Comparison of ENCODE assay signal across 9 cellular contexts in the genomic region with DNA sequence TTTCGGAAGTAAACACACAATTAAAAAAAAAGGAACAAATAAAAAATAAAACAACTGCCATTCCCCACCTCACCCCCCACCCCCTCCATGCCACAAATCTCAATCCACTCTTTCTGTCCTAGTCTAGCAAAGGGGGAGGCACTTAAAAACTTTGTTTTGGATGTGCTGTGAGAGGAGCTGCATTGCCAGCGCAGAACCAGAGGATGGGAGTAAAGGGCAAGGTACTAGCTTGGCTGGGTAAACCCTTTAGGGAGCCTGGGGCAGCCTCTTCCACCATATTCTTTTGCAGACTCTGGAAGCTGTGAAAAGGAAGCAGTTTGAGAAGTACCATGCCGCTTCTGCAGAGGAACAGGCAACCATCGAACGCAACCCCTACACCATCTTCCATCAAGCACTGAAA. TPM values are rescaled to one million over a fixed set of nuclear protein-coding genes. Genes with fewer than 3 reads are reported as not detected.
DNase-seq lines count a peak whose midpoint lies in the region; ATAC-seq and TF ChIP-seq lines count a peak whose summit lies in the region.
"Had no signal": no experiment of that assay in that cellular context is flagged by ENCODE, and none has a peak within 500 bp of the region (broad histone marks: within the 10 kb centered on the region; RNA-seq: fewer than 3 reads in every experiment).

No MANE protein-coding gene starts in this region.

- H4K20me1 ChIP-seq in MM.1S (ENCODE audit: insufficient read depth, low read length): no peaks in the 10 kb centered on the region
- H4K20me1 ChIP-seq in mammary epithelial cell (ENCODE audit: insufficient read depth, low read length): no peaks in the 10 kb centered on the region

- CTCF ChIA-PET in mammary epithelial cell (lab: Charles Lee; ENCODE audit: low non-redundant PET): interaction anchor here (0.6 kb wide), 1 partner anchor 8 kb away, joined by 6 read pairs; no protein-coding TSS in a partner anchor

- no peak overlapping the region for H2AFZ ChIP-seq in MM.1S (ENCODE audit: low read length)
- no peak overlapping the region for H2AFZ ChIP-seq in mammary epithelial cell (ENCODE audit: low read depth, low read length)

- H3K4me1 ChIP-seq in MM.1S (ENCODE audit: low read length) (peaks cover 15% of the 10 kb centered on the region), mammary epithelial cell (ENCODE audit: insufficient read depth, low read length) (peaks cover 18% of the 10 kb centered on the region)

- H3K27me3 ChIP-seq in MM.1S (replicated peaks; ENCODE audit: insufficient read depth, low read length) (no peaks in the 10 kb centered on the region), mammary epithelial cell (ENCODE audit: insufficient read depth, low read length) (no peaks in the 10 kb centered on the region)

- no peaks in the 10 kb centered on the region for H3K9me3 Mint-ChIP-seq in T-helper 2 cell treated with Interferon-gamma antibody and Interleukin-4, amounts not matched to agents 5 μg/mL and 100 μg/mL, for 36 hours
- H3K9me3 Mint-ChIP-seq in osteocyte (ENCODE audit: unreplicated experiment): no peaks in the 10 kb centered on the region

- H3K27me3 Mint-ChIP-seq in T-helper 2 cell treated with Interferon-gamma antibody and Interleukin-4, amounts not matched to agents 5 μg/mL and 100 μg/mL, for 36 hours (ENCODE audit: low read depth): no peaks in the 10 kb centered on the region
- no peaks in the 10 kb centered on the region for H3K27me3 Mint-ChIP-seq in osteocyte (ENCODE audit: unreplicated experiment)

- WGBS in mammary epithelial cell (ENCODE audit: low coverage, missing lambda C conversion rate): 100% methylated on average over 5 of the region's 5 CpGs

- no peak for DNase-seq in T-helper 2 cell treated with Interferon-gamma antibody and Interleukin-4, amounts not matched to agents 5 μg/mL and 100 μg/mL, for 36 hours (ENCODE audit: low spot score)
- DNase-seq in T-helper 2 cell (no peak), MM.1S (no peak), mammary epithelial cell (no peak), osteocyte (ENCODE audit: extremely low spot score, unreplicated experiment) (no peak), NCI-H2081 treated with DMSO at 0.1 percent for 48 hours (lab: John Stamatoyannopoulos, UW) (no peak)
- DNase-seq: stimulated activated CD8-positive, alpha-beta memory T cell treated with anti-CD3 and anti-CD28 coated beads, Interleukin-4, amount 100 ng/mL, for 48 hours had no signal

- no peaks in the 10 kb centered on the region for H3K36me3 ChIP-seq in MM.1S (replicated peaks; ENCODE audit: insufficient read depth, low read length)
- H3K36me3 ChIP-seq in mammary epithelial cell (ENCODE audit: insufficient read depth, low read length): peaks cover 9% of the 10 kb centered on the region

- H3K36me3 Mint-ChIP-seq in T-helper 2 cell treated with Interferon-gamma antibody and Interleukin-4, amounts not matched to agents 5 μg/mL and 100 μg/mL, for 36 hours (ENCODE audit: low read depth): peaks cover 33% of the 10 kb centered on the region
- H3K36me3 Mint-ChIP-seq in osteocyte (ENCODE audit: unreplicated experiment): peaks cover 16% of the 10 kb centered on the region

- H3K9me3 ChIP-seq in MM.1S (replicated peaks; ENCODE audit: insufficient read depth, low read length): no peaks in the 10 kb centered on the region
- no peaks in the 10 kb centered on the region for H3K9me3 ChIP-seq in mammary epithelial cell (replicated peaks; ENCODE audit: insufficient read depth, low read length)

- H3F3A ChIP-seq in MM.1S (ENCODE audit: insufficient read depth, low read length): no peaks in the 10 kb centered on the region

- H3K4me3 ChIP-seq in MM.1S (ENCODE audit: low read length) (peak overlapping the region; percentile 92; the same call in 1 of the 2 replicates), mammary epithelial cell (replicated peaks in 1 of 3; ENCODE audit: insufficient read depth in 1 of 3, low read depth in 2 of 3, low read length in 3 of 3) (peak overlapping the region in 1 of 3 experiments; percentile 75)

- H3K4me3 Mint-ChIP-seq in T-helper 2 cell treated with Interferon-gamma antibody and Interleukin-4, amounts not matched to agents 5 μg/mL and 100 μg/mL, for 36 hours: peak overlapping the region; percentile 98
- peak overlapping the region; percentile 99 for H3K4me3 Mint-ChIP-seq in osteocyte (ENCODE audit: unreplicated experiment)

- H3K9ac ChIP-seq in MM.1S (ENCODE audit: low read length): no peak overlapping the region
- H3K9ac ChIP-seq in mammary epithelial cell (ENCODE audit: insufficient read depth, low read length): peak overlapping the region; percentile 100

- no peak for ATAC-seq in GM18498 (IDR thresholded peaks at IDR 0.05; ENCODE audit: unreplicated experiment)
- ATAC-seq in HG02852 (IDR thresholded peaks at IDR 0.05; ENCODE audit: unreplicated experiment): no peak

- no TSS peak for BruUV-seq in mammary epithelial cell (replicated peaks; lab: Mats Ljungman, UMichigan)

- H3K4me1 Mint-ChIP-seq in T-helper 2 cell treated with Interferon-gamma antibody and Interleukin-4, amounts not matched to agents 5 μg/mL and 100 μg/mL, for 36 hours (ENCODE audit: low read depth): peaks cover 37% of the 10 kb centered on the region
- peaks cover 35% of the 10 kb centered on the region for H3K4me1 Mint-ChIP-seq in osteocyte (ENCODE audit: unreplicated experiment)

- H3K4me2 ChIP-seq in MM.1S (ENCODE audit: low read depth, low read length) (peak overlapping the region; percentile 93), mammary epithelial cell (ENCODE audit: insufficient read depth, low read depth, low read length) (peak overlapping the region; percentile 94)

- intact Hi-C loops in mammary epithelial cell (cut with micrococcal nuclease): no loop called here

- H3K27ac ChIP-seq in MM.1S (ENCODE audit: low read length) (no peak overlapping the region), mammary epithelial cell (ENCODE audit: insufficient read depth, low read depth, low read length) (no peak overlapping the region)

- H3K79me2 ChIP-seq in MM.1S (ENCODE audit: low read length) (peaks cover 54% of the 10 kb centered on the region), mammary epithelial cell (ENCODE audit: insufficient read depth, low read length) (peaks cover 54% of the 10 kb centered on the region)

- dilution Hi-C loops in mammary epithelial cell (cut with HindIII; ENCODE audit: low sequenced_read_pairs): loop anchor here (5.0 kb wide), 1 partner anchor 59 kb away; no protein-coding TSS in a partner anchor

- TF ChIP-seq CTCF in MM.1S (IDR thresholded peaks at IDR 0.05; ENCODE audit: low read length) (no peak), mammary epithelial cell (conservative IDR thresholded peaks at IDR 0.05 in 1 of 2, IDR thresholded peaks at IDR 0.05 in 1 of 2; ENCODE audit: extremely low read depth in 1 of 2, insufficient read depth in 1 of 2, low read depth in 1 of 2, low read length in 2 of 2) (no peak), osteocyte (IDR thresholded peaks at IDR 0.05) (no peak)

- no peaks in the 10 kb centered on the region for H3K9me2 ChIP-seq in MM.1S (replicated peaks; ENCODE audit: insufficient read depth, low read length)

- in situ Hi-C loops in mammary epithelial cell (cut with MboI; ENCODE audit: low sequenced_read_pairs in 2 of 2): no loop called here

- H3K27ac Mint-ChIP-seq in T-helper 2 cell treated with Interferon-gamma antibody and Interleukin-4, amounts not matched to agents 5 μg/mL and 100 μg/mL, for 36 hours: peak overlapping the region; percentile 99
- H3K27ac Mint-ChIP-seq in osteocyte (ENCODE audit: unreplicated experiment): peak overlapping the region; percentile 100

RNA-seq across cellular contexts. Expression of gene MRPS7, which starts 1.4 kb away (rescaled TPM):
- 10 to 100 TPM; 36.0 to 55.5 TPM for total RNA-seq in mammary epithelial cell
- polyA plus RNA-seq in mammary epithelial cell: 77.7 TPM
- polyA minus RNA-seq in mammary epithelial cell: 122 TPM
- total RNA-seq in osteocyte: 49.6 and 50.4 TPM in 2 replicates

RNA-seq across cellular contexts. Expression of gene GGA3, which starts 1.6 kb away (rescaled TPM):
- total RNA-seq in mammary epithelial cell (10 to 100 TPM in 1 of 2 donors, 1 to 10 TPM in 1; 9.7 to 30.9 TPM), osteocyte (34.3 and 34.6 TPM in 2 replicates)
- polyA plus RNA-seq in mammary epithelial cell: 20.2 TPM
- 21.6 TPM for polyA minus RNA-seq in mammary epithelial cell

RNA-seq across cellular contexts. Expression of gene MIF4GD, which starts 8.0 kb away (rescaled TPM):
- total RNA-seq in mammary epithelial cell (10 to 100 TPM in 1 of 2 donors, 1 to 10 TPM in 1; 9.7 to 14.6 TPM), osteocyte (25.4 and 27.9 TPM in 2 replicates)
- polyA plus RNA-seq in mammary epithelial cell: 21.0 TPM
- 10.6 TPM for polyA minus RNA-seq in mammary epithelial cell

RNA-seq across cellular contexts. Expression of gene SLC25A19, which starts 26.2 kb away (rescaled TPM):
- total RNA-seq in mammary epithelial cell: 10 to 100 TPM in 1 of 2 donors, 1 to 10 TPM in 1; 4.5 to 12.1 TPM
- polyA plus RNA-seq in mammary epithelial cell: 14.8 TPM
- 30.3 TPM for polyA minus RNA-seq in mammary epithelial cell
- 8.6 and 12.3 TPM in 2 replicates for total RNA-seq in osteocyte

RNA-seq across cellular contexts. Expression of gene NUP85, which starts 57.6 kb away (rescaled TPM):
- total RNA-seq in mammary epithelial cell: 10 to 100 TPM; 28.2 to 60.8 TPM
- 75.8 TPM for polyA plus RNA-seq in mammary epithelial cell
- 144 TPM for polyA minus RNA-seq in mammary epithelial cell
- total RNA-seq in osteocyte: 58.1 and 61.1 TPM in 2 replicates
